In genomic region chr17:13462161-13462560, GRCh38 we compare ENCODE assay signal across 24 cellular contexts.
DNase-seq lines count a peak whose midpoint lies in the region; ATAC-seq and TF ChIP-seq lines count a peak whose summit lies in the region.
"Had no signal": no experiment of that assay in that cellular context is flagged by ENCODE, and none has a peak within 500 bp of the region (broad histone marks: within the 10 kb centered on the region; RNA-seq: fewer than 3 reads in every experiment).

No MANE protein-coding gene starts in this region.

- H3K4me3 ChIP-seq in fibroblast of the aortic adventitia (ENCODE audit: low read depth, low read length) (no peak overlapping the region), GM23338 (no peak overlapping the region)
- H3K4me3 ChIP-seq: lower lobe of right lung, SJSA1, upper lobe of left lung had no signal

- H3K4me3 Mint-ChIP-seq in GM23338, result no peak overlapping the region
- H3K4me3 Mint-ChIP-seq in CD14-positive monocyte, result no peak overlapping the region
- H3K4me3 Mint-ChIP-seq in activated CD8-positive, alpha-beta T cell treated with anti-CD3 and anti-CD28 coated beads, Interleukin-2, amount 10 ng/mL, durations not matched to agents 7 days and 5 days, result no peak overlapping the region
- H3K4me3 Mint-ChIP-seq: immature natural killer cell; T-helper 2 cell treated with Interferon-gamma antibody and Interleukin-4, amounts not matched to agents 5 μg/mL and 100 μg/mL, for 36 hours; WTC11 had no signal

- no peaks in the 10 kb centered on the region for H3K9me3 Mint-ChIP-seq in GM23338
- peaks cover 0 to 10% (median 7%) of the 10 kb centered on the region in 7 donors for H3K9me3 Mint-ChIP-seq in CD14-positive monocyte
- H3K9me3 Mint-ChIP-seq in activated CD8-positive, alpha-beta T cell treated with anti-CD3 and anti-CD28 coated beads, Interleukin-2, amount 10 ng/mL, durations not matched to agents 7 days and 5 days (ENCODE audit: insufficient read depth), result no peaks in the 10 kb centered on the region
- H3K9me3 Mint-ChIP-seq: T-helper 2 cell treated with Interferon-gamma antibody and Interleukin-4, amounts not matched to agents 5 μg/mL and 100 μg/mL, for 36 hours had no signal

- TF ChIP-seq CTCF in fibroblast of the aortic adventitia (IDR thresholded peaks at IDR 0.05; ENCODE audit: insufficient read depth, low read length) (no peak), GM23338 (conservative IDR thresholded peaks at IDR 0.05; ENCODE audit: low read depth in 2 of 2) (no peak), CD14-positive monocyte (IDR thresholded peaks at IDR 0.05) (no peak)

- H3K4me1 Mint-ChIP-seq in GM23338 (no peaks in the 10 kb centered on the region), CD14-positive monocyte (no peaks in the 10 kb centered on the region)
- no peaks in the 10 kb centered on the region for H3K4me1 Mint-ChIP-seq in activated CD8-positive, alpha-beta T cell treated with anti-CD3 and anti-CD28 coated beads, Interleukin-2, amount 10 ng/mL, durations not matched to agents 7 days and 5 days (ENCODE audit: low read depth)
- H3K4me1 Mint-ChIP-seq: immature natural killer cell, WTC11 had no signal

- no peak for DNase-seq in left ventricle myocardium superior
- DNase-seq in left cardiac atrium, result no peak
- DNase-seq in fibroblast of the aortic adventitia (ENCODE audit: low read depth), result peak; percentile 59
- DNase-seq in GM23338 (ENCODE audit: low spot score), result no peak
- DNase-seq in CD14-positive monocyte (ENCODE audit: low spot score), result no peak
- DNase-seq in activated CD8-positive, alpha-beta T cell treated with anti-CD3 and anti-CD28 coated beads, Interleukin-2, amount 10 ng/mL, durations not matched to agents 7 days and 5 days, result no peak
- DNase-seq: 8988T; activated CD4-positive, alpha-beta T cell treated with anti-CD3 and anti-CD28 coated beads, Interleukin-2, amount 50 U/mL, for 48 hours; activated naive CD4-positive, alpha-beta T cell; cerebellar nuclear complex; effector CD4-positive, alpha-beta T cell; immature natural killer cell; lower lobe of right lung; NCI-H146; stimulated activated CD4-positive, alpha-beta T cell treated with anti-CD3 and anti-CD28 coated beads, Interleukin-12 subunit alpha, Interleukin-12 subunit beta, amount 100 ng/mL, for 4 hours; upper lobe of left lung had no signal

- no peaks in the 10 kb centered on the region for H3K36me3 Mint-ChIP-seq in GM23338 (ENCODE audit: low read depth)
- H3K36me3 Mint-ChIP-seq in CD14-positive monocyte, result no peaks in the 10 kb centered on the region
- no peaks in the 10 kb centered on the region for H3K36me3 Mint-ChIP-seq in activated CD8-positive, alpha-beta T cell treated with anti-CD3 and anti-CD28 coated beads, Interleukin-2, amount 10 ng/mL, durations not matched to agents 7 days and 5 days (ENCODE audit: low read depth)
- H3K36me3 Mint-ChIP-seq: immature natural killer cell, WTC11 had no signal

- POLR2A ChIA-PET in activated CD8-positive, alpha-beta T cell treated with anti-CD3 and anti-CD28 coated beads, Interleukin-2, amount 10 ng/mL, durations not matched to agents 7 days and 5 days (lab: Charles Lee), result no interaction called here

- no peaks in the 10 kb centered on the region for H3K36me3 ChIP-seq in GM23338 (ENCODE audit: insufficient read depth)
- H3K36me3 ChIP-seq: lower lobe of right lung, SJSA1, upper lobe of left lung had no signal

- no peak overlapping the region for H2AFZ ChIP-seq in GM23338

- H4K20me1 ChIP-seq in GM23338 (replicated peaks; ENCODE audit: insufficient read depth), result no peaks in the 10 kb centered on the region

- intact Hi-C loops in left ventricle myocardium superior (cut with micrococcal nuclease) (no loop called here), left cardiac atrium (cut with DNase I) (no loop called here), CD14-positive monocyte (cut with micrococcal nuclease) (no loop called here)

- H3K4me2 ChIP-seq in GM23338, result no peak overlapping the region

- H3K27me3 ChIP-seq in GM23338 (ENCODE audit: insufficient read depth), result no peaks in the 10 kb centered on the region
- H3K27me3 ChIP-seq: SJSA1, upper lobe of left lung had no signal

- H3F3A ChIP-seq in GM23338 (replicated peaks; ENCODE audit: low read depth), result no peaks in the 10 kb centered on the region

- H3K4me1 ChIP-seq in GM23338 (ENCODE audit: insufficient read depth), result no peaks in the 10 kb centered on the region
- H3K4me1 ChIP-seq: lower lobe of right lung, SJSA1, upper lobe of left lung had no signal

- no peak overlapping the region for H3K27ac Mint-ChIP-seq in GM23338
- H3K27ac Mint-ChIP-seq in CD14-positive monocyte, result no peak overlapping the region
- H3K27ac Mint-ChIP-seq in activated CD8-positive, alpha-beta T cell treated with anti-CD3 and anti-CD28 coated beads, Interleukin-2, amount 10 ng/mL, durations not matched to agents 7 days and 5 days, result no peak overlapping the region
- H3K27ac Mint-ChIP-seq: immature natural killer cell; T-helper 2 cell treated with Interferon-gamma antibody and Interleukin-4, amounts not matched to agents 5 μg/mL and 100 μg/mL, for 36 hours; WTC11 had no signal

- peaks cover 9% of the 10 kb centered on the region for H3K9me2 ChIP-seq in GM23338 (ENCODE audit: insufficient read depth)

- ATAC-seq in left ventricle myocardium superior (peak; percentile 35), left cardiac atrium (no peak), SK-N-SH treated with all-trans-retinoic acid at 6 μM for 48 hours (peak; percentile 59), GM23338 (no peak), HG03432 (IDR thresholded peaks at IDR 0.05; ENCODE audit: unreplicated experiment) (no peak)
- ATAC-seq in activated CD8-positive, alpha-beta T cell treated with anti-CD3 and anti-CD28 coated beads, Interleukin-2, amount 10 ng/mL, durations not matched to agents 7 days and 5 days, result no peak
- ATAC-seq: esophagus mucosa, WTC11 had no signal

- no peaks in the 10 kb centered on the region for H3K79me2 ChIP-seq in GM23338 (replicated peaks; ENCODE audit: insufficient read depth)

- CTCF ChIA-PET in activated CD8-positive, alpha-beta T cell treated with anti-CD3 and anti-CD28 coated beads, Interleukin-2, amount 10 ng/mL, durations not matched to agents 7 days and 5 days (lab: Charles Lee), result no interaction called here

- H3K27ac ChIP-seq in GM23338 (ENCODE audit: low read depth), result no peak overlapping the region
- H3K27ac ChIP-seq: C4-2B, HL-60, lower lobe of right lung, SJSA1, upper lobe of left lung had no signal

- H3K27me3 Mint-ChIP-seq in GM23338 (ENCODE audit: insufficient read depth, low read depth, poor library complexity) (no peaks in the 10 kb centered on the region), CD14-positive monocyte (ENCODE audit: low read depth in 3 of 3) (no peaks in the 10 kb centered on the region)
- no peaks in the 10 kb centered on the region for H3K27me3 Mint-ChIP-seq in activated CD8-positive, alpha-beta T cell treated with anti-CD3 and anti-CD28 coated beads, Interleukin-2, amount 10 ng/mL, durations not matched to agents 7 days and 5 days (ENCODE audit: low read depth)

TF ChIP-seq in SK-N-SH treated with all-trans-retinoic acid at 6 μM for 48 hours, 23 proteins besides CTCF, POLR2A, EP300 and RAD21 (continues in another document):
- TF ChIP-seq TSHZ2 (CRISPR knock-in tag; IDR thresholded peaks at IDR 0.05), result no peak
- TF ChIP-seq ZNF565 (CRISPR knock-in tag; conservative IDR thresholded peaks at IDR 0.05; ENCODE audit: low read depth), result no peak

TF ChIP-seq in GM23338, 12 proteins besides CTCF, POLR2A, EP300 and RAD21:
- TF ChIP-seq ZNF114 (CRISPR knock-in tag; IDR thresholded peaks at IDR 0.05) (no peak), STAT1 (IDR thresholded peaks at IDR 0.05; ENCODE audit: unreplicated experiment) (no peak)

Comparison
In these comparisons a context has a peak if more than half of its experiments do, and no peak if none do; other contexts are left out.
1. ATAC-seq: peak in left ventricle myocardium superior (single experiment) and SK-N-SH treated with all-trans-retinoic acid at 6 μM for 48 hours (single experiment); none in left cardiac atrium (0 of 2), GM23338 (single experiment), HG03432 (single experiment) and activated CD8-positive, alpha-beta T cell treated with anti-CD3 and anti-CD28 coated beads, Interleukin-2, amount 10 ng/mL, durations not matched to agents 7 days and 5 days (single experiment).